Comparison of ENCODE assay signal across 17 cellular contexts in the genomic region with DNA sequence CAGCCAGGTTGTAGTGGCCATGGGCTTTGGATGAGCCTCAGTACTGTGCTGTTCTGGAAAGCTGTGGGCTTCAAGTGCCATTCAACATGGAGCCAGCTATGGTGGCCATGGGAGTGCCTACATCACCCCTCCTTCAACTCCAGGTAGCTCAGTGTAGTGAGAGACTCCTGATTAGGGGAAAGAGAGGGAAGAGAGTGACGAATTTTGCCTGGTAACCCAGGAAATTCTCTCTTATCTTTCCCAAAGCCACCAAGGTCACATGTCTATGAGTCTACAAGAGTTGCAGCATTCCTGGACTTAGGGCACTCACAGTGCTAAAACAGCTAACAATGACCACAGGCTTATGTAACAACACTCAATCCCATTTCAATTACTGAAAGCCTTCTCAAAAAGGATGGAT.
A peak's percentile ranks its signal among the peaks of the same experiment; 100 is the strongest.
DNase-seq lines count a peak whose midpoint lies in the region; ATAC-seq, FAIRE-seq and TF ChIP-seq lines count a peak whose summit lies in the region.
"Had no signal": no experiment of that assay in that cellular context is flagged by ENCODE, and none has a peak within 500 bp of the region (broad histone marks: within the 10 kb centered on the region; RNA-seq: fewer than 3 reads in every experiment).

No MANE protein-coding gene starts in this region.

- intact Hi-C loops in adrenal gland (cut with DNase I) = no loop called here

- no peak for DNase-seq in H54 (ENCODE audit: insufficient read length, low spot score)
- peak in 5 of 7 donors; percentile 34 to 70 (median 55) for DNase-seq in adrenal gland
- DNase-seq in foreskin fibroblast = peak; percentile 46 to 65
- DNase-seq in cerebellar cortex (ENCODE audit: low spot score) = no peak
- no peak for DNase-seq in SHP77 (lab: John Stamatoyannopoulos, UW)
- no peak for DNase-seq in hippocampal formation (lab: John Stamatoyannopoulos, UW)
- DNase-seq: activated effector memory CD4-positive, alpha-beta T cell treated with anti-CD3 and anti-CD28 coated beads, Interleukin-2, amount 50 U/mL, for 16 hours; anterior cingulate cortex; NCI-H1694; NCI-H510A; ovary; SIG-M5; small intestine had no signal

- TF ChIP-seq POLR2A in H54 (IDR thresholded peaks at IDR 0.05; ENCODE audit: low read depth, low read length) = no peak
- TF ChIP-seq POLR2A in adrenal gland (IDR thresholded peaks at IDR 0.05) = no peak

- WGBS in adrenal gland, 4 donors = 20 to 38% (median 25%) methylated on average over 1 of the region's 1 CpG

- H3K4me3 ChIP-seq in adrenal gland (no peak overlapping the region), foreskin fibroblast (ENCODE audit: low read depth in 1 of 2, low read length in 2 of 2) (no peak overlapping the region)
- H3K4me3 ChIP-seq: coronary artery, ovary, thoracic aorta had no signal

- H3K27ac ChIP-seq in adrenal gland = peak overlapping the region in 3 of 5 donors; percentile 4 to 75 (median 41)
- H3K27ac ChIP-seq: coronary artery, ovary, thoracic aorta had no signal

- no peaks in the 10 kb centered on the region for H3K27me3 ChIP-seq in adrenal gland
- H3K27me3 ChIP-seq: ovary had no signal

- no peak for TF ChIP-seq CTCF in adrenal gland (IDR thresholded peaks at IDR 0.05)
- TF ChIP-seq CTCF in foreskin fibroblast (IDR thresholded peaks at IDR 0.05; ENCODE audit: low read depth, low read length) = no peak

- no peaks in the 10 kb centered on the region for H3K9me3 ChIP-seq in adrenal gland (replicated peaks in 1 of 3)
- H3K9me3 ChIP-seq: ovary had no signal

- FAIRE-seq in H54 (lab: Jason Lieb, UNC) = peak; percentile 90
- FAIRE-seq: small intestine had no signal

- no peaks in the 10 kb centered on the region for H3K36me3 ChIP-seq in adrenal gland (replicated peaks in 1 of 2)
- H3K36me3 ChIP-seq: ovary, thoracic aorta had no signal

- no peak for ATAC-seq in HG02938 (IDR thresholded peaks at IDR 0.05; ENCODE audit: unreplicated experiment)
- ATAC-seq: left lobe of liver had no signal

- no peaks in the 10 kb centered on the region for H3K4me1 ChIP-seq in adrenal gland (replicated peaks in 1 of 2)

Comparison
In these comparisons a context has a peak if more than half of its experiments do, and no peak if none do; other contexts are left out.
1. DNase-seq: peak in adrenal gland (5 of 7) and foreskin fibroblast (2 of 2); none in H54 (single experiment), cerebellar cortex (single experiment), SHP77 (0 of 2) and hippocampal formation (0 of 2).